Comparison of ENCODE assay signal across 20 cellular contexts in the genomic region with DNA sequence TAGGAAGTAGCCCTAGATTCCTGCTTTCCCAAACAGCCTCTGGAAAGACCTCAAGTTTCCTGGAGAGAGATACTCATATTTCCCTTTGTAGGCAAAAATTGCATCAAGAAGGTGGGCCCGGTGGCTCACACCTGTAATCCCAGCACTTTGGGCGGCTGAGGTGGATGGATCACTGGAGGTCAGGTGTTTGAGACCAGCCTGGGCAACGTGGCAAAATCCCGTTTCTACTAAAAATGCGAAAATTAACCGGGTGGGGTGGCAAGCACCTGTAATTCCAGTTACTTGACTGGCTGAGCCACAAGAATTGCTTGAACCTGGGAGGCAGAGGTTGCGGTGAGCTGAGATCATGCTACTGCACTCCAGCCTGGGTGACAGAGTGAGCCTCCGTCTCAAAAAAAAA. TPM values are rescaled to one million over a fixed set of nuclear protein-coding genes. Genes with fewer than 3 reads are reported as not detected.
DNase-seq lines count a peak whose midpoint lies in the region; ATAC-seq, FAIRE-seq and TF ChIP-seq lines count a peak whose summit lies in the region.
"Not testable (repeated sequence)": the region's sequence is repeated elsewhere in the genome, so short reads cannot be mapped to it uniquely, and the experiment has no call there.
"Had no signal": no experiment of that assay in that cellular context is flagged by ENCODE, and none has a peak within 500 bp of the region (broad histone marks: within the 10 kb centered on the region; RNA-seq: fewer than 3 reads in every experiment).

No MANE protein-coding gene starts in this region.

- not testable (repeated sequence) for H3K27me3 ChIP-seq in CD4-positive, alpha-beta T cell (ENCODE audit: control insufficient read depth, insufficient read depth, low read length); RWPE2 (ENCODE audit: insufficient read depth, poor library complexity, severe bottlenecking)
- H3K27me3 ChIP-seq in HepG2 (ENCODE audit: control insufficient read depth in 1 of 2, insufficient read depth in 2 of 2, low read length in 2 of 2) = peaks cover 0 to 25% of the 10 kb centered on the region in 2 experiments; a peak in 4 of 5 replicates

- FAIRE-seq in HepG2 (lab: Jason Lieb, UNC) = not testable (repeated sequence)

- 95% methylated on average over 8 of the region's 8 CpGs for WGBS in HepG2 (ENCODE audit: low lambda C conversion rate)

- DNase-seq in CD4-positive, alpha-beta T cell; RWPE2 (ENCODE audit: low spot score); activated CD4-positive, alpha-beta memory T cell treated with anti-CD3 and anti-CD28 coated beads, Interleukin-2, amount 10 ng/mL, durations not matched to agents 7 days and 5 days; HepG2 (ENCODE audit: low spot score); stimulated activated effector memory CD8-positive, alpha-beta T cell treated with anti-CD3 and anti-CD28 coated beads, Interleukin-12 subunit alpha, Interleukin-12 subunit beta, amount 100 ng/mL, for 72 hours (ENCODE audit: low spot score in 2 of 2): not testable (repeated sequence)

- not testable (repeated sequence) for TF ChIP-seq CTCF in CD4-positive, alpha-beta T cell (IDR thresholded peaks at IDR 0.05); RWPE2 (IDR thresholded peaks at IDR 0.05; ENCODE audit: poor library complexity, severe bottlenecking); HepG2 (CRISPR knock-in tag; IDR thresholded peaks at IDR 0.05)

- H4K20me1 ChIP-seq in HepG2 (ENCODE audit: insufficient read depth, low read length) = not testable (repeated sequence)

- H3K27ac ChIP-seq in CD4-positive, alpha-beta T cell (ENCODE audit: low read depth, low read length); HepG2 (ENCODE audit: extremely low read length, insufficient read depth, low read length): not testable (repeated sequence)
- peak overlapping the region; percentile 39 for H3K27ac ChIP-seq in RWPE2 (ENCODE audit: poor library complexity, severe bottlenecking)

- in situ Hi-C loops in HepG2 (cut with HindIII; ENCODE audit: extremely low pct_ligation_motif_present, low pct_unique_long_range_greater_than_20kb) = loop anchor here (25.0 kb wide), 2 partner anchors 237 to 662 kb away; a partner anchor contains a TSS

- POLR2A ChIA-PET in CD4-positive, alpha-beta T cell (lab: Charles Lee) = interaction anchor here (4.0 to 8.6 kb wide), 3 partner anchors 9 to 21 kb away, joined by 30 to 119 read pairs (median 89); a partner anchor contains a TSS
- POLR2A ChIA-PET in activated CD4-positive, alpha-beta memory T cell treated with anti-CD3 and anti-CD28 coated beads, Interleukin-2, amount 10 ng/mL, durations not matched to agents 7 days and 5 days (lab: Charles Lee) = interaction anchor here (1.3 to 5.2 kb wide), 10 partner anchors 10 to 259 kb away, joined by 3 to 76 read pairs (median 31); a partner anchor contains a TSS
- POLR2A ChIA-PET in HepG2 (lab: Yijun Ruan, JAX) = interaction anchor here (1.0 to 2.9 kb wide), 4 partner anchors 16 to 253 kb away, joined by 3 to 34 read pairs (median 4); a partner anchor contains a TSS

- H3K9me3 Mint-ChIP-seq in CD4-positive, alpha-beta T cell; activated CD4-positive, alpha-beta memory T cell treated with anti-CD3 and anti-CD28 coated beads, Interleukin-2, amount 10 ng/mL, durations not matched to agents 7 days and 5 days; activated naive CD8-positive, alpha-beta T cell (ENCODE audit: low read depth); stimulated activated effector memory CD8-positive, alpha-beta T cell treated with anti-CD3 and anti-CD28 coated beads, Interleukin-12 subunit alpha, Interleukin-12 subunit beta, amount 100 ng/mL, for 72 hours: not testable (repeated sequence)

- H3K9me3 ChIP-seq in CD4-positive, alpha-beta T cell (ENCODE audit: control insufficient read depth, low read length); RWPE2 (ENCODE audit: severe bottlenecking); HepG2 (ENCODE audit: low read length): not testable (repeated sequence)

- H3K4me3 ChIP-seq in RWPE2 (ENCODE audit: severe bottlenecking); HepG2 (replicated peaks in 1 of 3; ENCODE audit: insufficient read depth in 1 of 3, low read depth in 2 of 3, low read length in 3 of 3): not testable (repeated sequence)

- not testable (repeated sequence) for H3K4me2 ChIP-seq in HepG2 (ENCODE audit: low read depth, low read length)

- peaks cover 11% of the 10 kb centered on the region for H3K4me1 ChIP-seq in RWPE2 (ENCODE audit: insufficient read depth, poor library complexity, severe bottlenecking)
- H3K4me1 ChIP-seq in HepG2 (ENCODE audit: insufficient read depth, low read length) = peaks cover 42% of the 10 kb centered on the region

- BruUV-seq in HepG2 (replicated peaks; lab: Mats Ljungman, UMichigan) = not testable (repeated sequence)

- H3K27me3 Mint-ChIP-seq in CD4-positive, alpha-beta T cell; activated CD4-positive, alpha-beta memory T cell treated with anti-CD3 and anti-CD28 coated beads, Interleukin-2, amount 10 ng/mL, durations not matched to agents 7 days and 5 days; activated naive CD8-positive, alpha-beta T cell: not testable (repeated sequence)

- ATAC-seq in CD4-positive, alpha-beta T cell (ENCODE audit: poor library complexity); RWPE2 (ENCODE audit: low read depth); HepG2; stimulated activated effector memory CD8-positive, alpha-beta T cell treated with anti-CD3 and anti-CD28 coated beads, Interleukin-12 subunit alpha, Interleukin-12 subunit beta, amount 100 ng/mL, for 72 hours: not testable (repeated sequence)

- CTCF ChIA-PET in CD4-positive, alpha-beta T cell (lab: Charles Lee) = interaction anchor here (0.7 to 0.9 kb wide), 2 partner anchors 9 to 17 kb away, joined by 3 to 5 read pairs; no protein-coding TSS in a partner anchor
- CTCF ChIA-PET in activated CD4-positive, alpha-beta memory T cell treated with anti-CD3 and anti-CD28 coated beads, Interleukin-2, amount 10 ng/mL, durations not matched to agents 7 days and 5 days (lab: Charles Lee) = interaction anchor here (0.6 to 4.2 kb wide), 17 partner anchors 10 to 669 kb away, joined by 3 to 38 read pairs (median 5); a partner anchor contains a TSS
- CTCF ChIA-PET in HepG2 (lab: Yijun Ruan, JAX; ENCODE audit: low intra/inter-chr PET ratio, low total read pairs) = not testable (repeated sequence)

- not testable (repeated sequence) for TF ChIP-seq POLR2A in HepG2 (IDR thresholded peaks at IDR 0.05; ENCODE audit: insufficient read depth in 1 of 2, low read depth in 2 of 2, low read length in 2 of 2)

- peaks cover 57% of the 10 kb centered on the region for H3K36me3 Mint-ChIP-seq in CD4-positive, alpha-beta T cell (ENCODE audit: low read depth)
- peaks cover 54% of the 10 kb centered on the region for H3K36me3 Mint-ChIP-seq in activated CD4-positive, alpha-beta memory T cell treated with anti-CD3 and anti-CD28 coated beads, Interleukin-2, amount 10 ng/mL, durations not matched to agents 7 days and 5 days (ENCODE audit: low read depth)
- H3K36me3 Mint-ChIP-seq in activated naive CD8-positive, alpha-beta T cell = not testable (repeated sequence)
- H3K36me3 Mint-ChIP-seq in stimulated activated effector memory CD8-positive, alpha-beta T cell treated with anti-CD3 and anti-CD28 coated beads, Interleukin-12 subunit alpha, Interleukin-12 subunit beta, amount 100 ng/mL, for 72 hours = peaks cover 67% of the 10 kb centered on the region

- peak overlapping the region; percentile 77 for H3K4me3 Mint-ChIP-seq in CD4-positive, alpha-beta T cell
- H3K4me3 Mint-ChIP-seq in activated CD4-positive, alpha-beta memory T cell treated with anti-CD3 and anti-CD28 coated beads, Interleukin-2, amount 10 ng/mL, durations not matched to agents 7 days and 5 days; stimulated activated effector memory CD8-positive, alpha-beta T cell treated with anti-CD3 and anti-CD28 coated beads, Interleukin-12 subunit alpha, Interleukin-12 subunit beta, amount 100 ng/mL, for 72 hours: not testable (repeated sequence)
- peak overlapping the region; percentile 4 for H3K4me3 Mint-ChIP-seq in activated naive CD8-positive, alpha-beta T cell

- H3K36me3 ChIP-seq in RWPE2 (ENCODE audit: low read depth) = peaks cover 23% of the 10 kb centered on the region
- not testable (repeated sequence) for H3K36me3 ChIP-seq in HepG2 (replicated peaks in 1 of 2; ENCODE audit: control insufficient read depth in 1 of 2, insufficient read depth in 2 of 2, low read length in 2 of 2)

- TF ChIP-seq RAD21 in HepG2 (CRISPR knock-in tag; IDR thresholded peaks at IDR 0.05) = not testable (repeated sequence)

- not testable (repeated sequence) for H3K79me2 ChIP-seq in HepG2 (ENCODE audit: insufficient read depth, low read length)

- TF ChIP-seq EP300 in HepG2 (IDR thresholded peaks at IDR 0.05; ENCODE audit: low read depth in 2 of 2, low read length in 2 of 2); HepG2 (CRISPR knock-in tag; IDR thresholded peaks at IDR 0.05; ENCODE audit: borderline replicate concordance): not testable (repeated sequence)

- intact Hi-C loops in CD4-positive, alpha-beta T cell (cut with DNase I, micrococcal nuclease) = loop anchor here (2.0 to 10.0 kb wide), 5 partner anchors 19 to 675 kb away; a partner anchor contains a TSS
- intact Hi-C loops in HepG2 (cut with micrococcal nuclease; ENCODE audit: unreplicated experiment) = loop anchor here (5.0 kb wide), 1 partner anchor 242 kb away; a partner anchor contains a TSS

- H3K27ac Mint-ChIP-seq in CD4-positive, alpha-beta T cell = peak overlapping the region; percentile 90
- peak overlapping the region; percentile 47 for H3K27ac Mint-ChIP-seq in activated CD4-positive, alpha-beta memory T cell treated with anti-CD3 and anti-CD28 coated beads, Interleukin-2, amount 10 ng/mL, durations not matched to agents 7 days and 5 days
- H3K27ac Mint-ChIP-seq in activated naive CD8-positive, alpha-beta T cell = peak overlapping the region; percentile 68
- H3K27ac Mint-ChIP-seq in stimulated activated effector memory CD8-positive, alpha-beta T cell treated with anti-CD3 and anti-CD28 coated beads, Interleukin-12 subunit alpha, Interleukin-12 subunit beta, amount 100 ng/mL, for 72 hours = peak overlapping the region; percentile 0

- peaks cover 64% of the 10 kb centered on the region for H3K4me1 Mint-ChIP-seq in CD4-positive, alpha-beta T cell (ENCODE audit: low read depth)
- peaks cover 67% of the 10 kb centered on the region for H3K4me1 Mint-ChIP-seq in activated CD4-positive, alpha-beta memory T cell treated with anti-CD3 and anti-CD28 coated beads, Interleukin-2, amount 10 ng/mL, durations not matched to agents 7 days and 5 days
- H3K4me1 Mint-ChIP-seq in activated naive CD8-positive, alpha-beta T cell (ENCODE audit: low read depth) = peaks cover 52% of the 10 kb centered on the region
- peaks cover 58% of the 10 kb centered on the region for H3K4me1 Mint-ChIP-seq in stimulated activated effector memory CD8-positive, alpha-beta T cell treated with anti-CD3 and anti-CD28 coated beads, Interleukin-12 subunit alpha, Interleukin-12 subunit beta, amount 100 ng/mL, for 72 hours

- not testable (repeated sequence) for H2AFZ ChIP-seq in HepG2 (ENCODE audit: low read length)

- H3K9ac ChIP-seq in HepG2 (ENCODE audit: insufficient read depth, low read depth, low read length) = not testable (repeated sequence)

RNA-seq across cellular contexts. Expression of a gene that starts 2.4 kb away (rescaled TPM):
- total RNA-seq in CD4-positive, alpha-beta T cell = 1 to 10 TPM; 8.1 to 8.5 TPM
- total RNA-seq in activated CD4-positive, alpha-beta memory T cell treated with anti-CD3 and anti-CD28 coated beads, Interleukin-2, amount 10 ng/mL, durations not matched to agents 7 days and 5 days = 100 to 1,000 TPM in 1 of 2 experiments, 10 to 100 TPM in 1; 96.1 to 102 TPM
- 4.4 and 4.8 TPM in 2 replicates for total RNA-seq in HepG2 (2016; rRNA removed; fragmentation: Illumina TruSeq; extraction: Trizol)
- total RNA-seq in HepG2 (2016; cell fraction: cytosol; rRNA removed; fragmentation: Illumina TruSeq; extraction: Trizol; ENCODE audit: low read depth) = 3.8 and 4.5 TPM in 2 replicates
- 3.7 and 4.7 TPM in 2 replicates for total RNA-seq in HepG2 (2016; cell fraction: insoluble cytoplasmic fraction; rRNA removed; fragmentation: Illumina TruSeq; extraction: Trizol)
- 3.8 and 5.0 TPM in 2 replicates for total RNA-seq in HepG2 (2016; cell fraction: membrane; rRNA removed; fragmentation: Illumina TruSeq; extraction: Trizol)
- total RNA-seq in HepG2 (2016; cell fraction: nucleus; rRNA removed; fragmentation: Illumina TruSeq; extraction: Trizol) = 1.8 and 2.4 TPM in 2 replicates
- polyA plus RNA-seq in HepG2 (2011; rRNA removed) = 6.0 and 9.2 TPM in 2 replicates
- 3.7 and 11.2 TPM in 2 replicates for polyA plus RNA-seq in HepG2 (2011; cell fraction: cytosol; rRNA removed)
- polyA plus RNA-seq in HepG2 (2011; cell fraction: nucleus; rRNA removed) = 7.2 and 9.7 TPM in 2 replicates
- 3.6 and 4.1 TPM in 2 replicates for polyA plus RNA-seq in HepG2 (2012)
- polyA plus RNA-seq in HepG2 (2016; cell fraction: cytosol; fragmentation: Illumina TruSeq; extraction: Trizol; ENCODE audit: low read depth) = 3.8 and 5.0 TPM in 2 replicates
- 4.4 and 4.5 TPM in 2 replicates for polyA plus RNA-seq in HepG2 (2016; cell fraction: insoluble cytoplasmic fraction; fragmentation: Illumina TruSeq; extraction: Trizol; ENCODE audit: low read depth)
- 2.7 and 3.2 TPM in 2 replicates for polyA plus RNA-seq in HepG2 (2016; cell fraction: membrane; fragmentation: Illumina TruSeq; extraction: Trizol; ENCODE audit: low read depth)
- polyA plus RNA-seq in HepG2 (2016; cell fraction: nucleus; fragmentation: Illumina TruSeq; extraction: Trizol; ENCODE audit: insufficient read depth, low read depth) = 0.87 and 3.1 TPM in 2 replicates
- 7.8 TPM in 1 of 2 replicates, not detected in the other for polyA minus RNA-seq in HepG2 (2011; rRNA and poly(A)+ RNA removed; ENCODE audit: low replicate concordance)
- polyA minus RNA-seq in HepG2 (2011; cell fraction: cytosol; rRNA and poly(A)+ RNA removed) = 2.7 and 4.6 TPM in 2 replicates
- polyA minus RNA-seq in HepG2 (2011; cell fraction: nucleus; rRNA and poly(A)+ RNA removed) = 0.64 TPM in 1 of 2 replicates, not detected in the other

RNA-seq across cellular contexts. Expression of a gene that starts 13.8 kb away (rescaled TPM):
- total RNA-seq in CD4-positive, alpha-beta T cell = under 1 TPM in 1 of 2 experiments, not detected in 1; 0.17 TPM
- total RNA-seq in activated CD4-positive, alpha-beta memory T cell treated with anti-CD3 and anti-CD28 coated beads, Interleukin-2, amount 10 ng/mL, durations not matched to agents 7 days and 5 days = under 1 TPM; 0.03 to 0.05 TPM
- total RNA-seq in HepG2 (2016; rRNA removed; fragmentation: Illumina TruSeq; extraction: Trizol) = not detected in 2 replicates
- not detected in 2 replicates for total RNA-seq in HepG2 (2016; cell fraction: cytosol; rRNA removed; fragmentation: Illumina TruSeq; extraction: Trizol; ENCODE audit: low read depth)
- total RNA-seq in HepG2 (2016; cell fraction: insoluble cytoplasmic fraction; rRNA removed; fragmentation: Illumina TruSeq; extraction: Trizol) = not detected in 2 replicates
- not detected in 2 replicates for total RNA-seq in HepG2 (2016; cell fraction: membrane; rRNA removed; fragmentation: Illumina TruSeq; extraction: Trizol)
- not detected in 2 replicates for total RNA-seq in HepG2 (2016; cell fraction: nucleus; rRNA removed; fragmentation: Illumina TruSeq; extraction: Trizol)
- polyA plus RNA-seq in HepG2 (2011; rRNA removed) = not detected in 2 replicates
- polyA plus RNA-seq in HepG2 (2011; cell fraction: cytosol; rRNA removed) = not detected in 2 replicates
- 0.05 TPM in 1 of 2 replicates, not detected in the other for polyA plus RNA-seq in HepG2 (2011; cell fraction: nucleus; rRNA removed)
- not detected in 2 replicates for polyA plus RNA-seq in HepG2 (2012)
- polyA plus RNA-seq in HepG2 (2016; cell fraction: cytosol; fragmentation: Illumina TruSeq; extraction: Trizol; ENCODE audit: low read depth) = not detected in 2 replicates
- not detected in 2 replicates for polyA plus RNA-seq in HepG2 (2016; cell fraction: insoluble cytoplasmic fraction; fragmentation: Illumina TruSeq; extraction: Trizol; ENCODE audit: low read depth)
- not detected in 2 replicates for polyA plus RNA-seq in HepG2 (2016; cell fraction: membrane; fragmentation: Illumina TruSeq; extraction: Trizol; ENCODE audit: low read depth)
- not detected in 2 replicates for polyA plus RNA-seq in HepG2 (2016; cell fraction: nucleus; fragmentation: Illumina TruSeq; extraction: Trizol; ENCODE audit: insufficient read depth, low read depth)
- 0.02 TPM in 1 of 2 replicates, not detected in the other for polyA minus RNA-seq in HepG2 (2011; rRNA and poly(A)+ RNA removed; ENCODE audit: low replicate concordance)
- not detected in 2 replicates for polyA minus RNA-seq in HepG2 (2011; cell fraction: cytosol; rRNA and poly(A)+ RNA removed)
- not detected in 2 replicates for polyA minus RNA-seq in HepG2 (2011; cell fraction: nucleus; rRNA and poly(A)+ RNA removed)
- total RNA-seq: bronchial epithelial cell, GM23248, PC-3 had no signal
- polyA plus RNA-seq: GM23248 had no signal

RNA-seq across cellular contexts. Expression of a gene that starts 16.8 kb away (rescaled TPM):
- not detected for total RNA-seq in CD4-positive, alpha-beta T cell
- total RNA-seq in activated CD4-positive, alpha-beta memory T cell treated with anti-CD3 and anti-CD28 coated beads, Interleukin-2, amount 10 ng/mL, durations not matched to agents 7 days and 5 days = not detected
- total RNA-seq in HepG2 (2016; rRNA removed; fragmentation: Illumina TruSeq; extraction: Trizol) = not detected in 2 replicates
- not detected in 2 replicates for total RNA-seq in HepG2 (2016; cell fraction: cytosol; rRNA removed; fragmentation: Illumina TruSeq; extraction: Trizol; ENCODE audit: low read depth)
- not detected in 2 replicates for total RNA-seq in HepG2 (2016; cell fraction: insoluble cytoplasmic fraction; rRNA removed; fragmentation: Illumina TruSeq; extraction: Trizol)
- total RNA-seq in HepG2 (2016; cell fraction: membrane; rRNA removed; fragmentation: Illumina TruSeq; extraction: Trizol) = not detected in 2 replicates
- total RNA-seq in HepG2 (2016; cell fraction: nucleus; rRNA removed; fragmentation: Illumina TruSeq; extraction: Trizol) = not detected in 2 replicates
- not detected in 2 replicates for polyA plus RNA-seq in HepG2 (2011; rRNA removed)
- polyA plus RNA-seq in HepG2 (2011; cell fraction: cytosol; rRNA removed) = not detected in 2 replicates
- not detected in 2 replicates for polyA plus RNA-seq in HepG2 (2011; cell fraction: nucleus; rRNA removed)
- polyA plus RNA-seq in HepG2 (2012) = not detected in 2 replicates
- not detected in 2 replicates for polyA plus RNA-seq in HepG2 (2016; cell fraction: cytosol; fragmentation: Illumina TruSeq; extraction: Trizol; ENCODE audit: low read depth)
- polyA plus RNA-seq in HepG2 (2016; cell fraction: insoluble cytoplasmic fraction; fragmentation: Illumina TruSeq; extraction: Trizol; ENCODE audit: low read depth) = not detected in 2 replicates
- polyA plus RNA-seq in HepG2 (2016; cell fraction: membrane; fragmentation: Illumina TruSeq; extraction: Trizol; ENCODE audit: low read depth) = not detected in 2 replicates
- polyA plus RNA-seq in HepG2 (2016; cell fraction: nucleus; fragmentation: Illumina TruSeq; extraction: Trizol; ENCODE audit: insufficient read depth, low read depth) = not detected in 2 replicates
- not detected in 2 replicates for polyA minus RNA-seq in HepG2 (2011; rRNA and poly(A)+ RNA removed; ENCODE audit: low replicate concordance)
- polyA minus RNA-seq in HepG2 (2011; cell fraction: cytosol; rRNA and poly(A)+ RNA removed) = not detected in 2 replicates
- polyA minus RNA-seq in HepG2 (2011; cell fraction: nucleus; rRNA and poly(A)+ RNA removed) = not detected in 2 replicates
- total RNA-seq: bronchial epithelial cell, colonic mucosa, esophagus mucosa, GM23248, HFFc6, HT1080, kidney, liver, mesothelial cell of epicardium, pancreas, PC-3, transverse colon had no signal
- polyA plus RNA-seq: A549, GM23248, liver, pancreas, small intestine had no signal

RNA-seq across cellular contexts. Expression of a gene that starts 20.2 kb away (rescaled TPM):
- total RNA-seq in CD4-positive, alpha-beta T cell = 100 to 1,000 TPM; 699 to 733 TPM
- 100 to 1,000 TPM; 386 to 397 TPM for total RNA-seq in activated CD4-positive, alpha-beta memory T cell treated with anti-CD3 and anti-CD28 coated beads, Interleukin-2, amount 10 ng/mL, durations not matched to agents 7 days and 5 days
- total RNA-seq in HepG2 (2016; rRNA removed; fragmentation: Illumina TruSeq; extraction: Trizol) = 64.8 and 68.1 TPM in 2 replicates
- total RNA-seq in HepG2 (2016; cell fraction: cytosol; rRNA removed; fragmentation: Illumina TruSeq; extraction: Trizol; ENCODE audit: low read depth) = 132 and 135 TPM in 2 replicates
- 65.7 and 69.2 TPM in 2 replicates for total RNA-seq in HepG2 (2016; cell fraction: insoluble cytoplasmic fraction; rRNA removed; fragmentation: Illumina TruSeq; extraction: Trizol)
- 107 and 110 TPM in 2 replicates for total RNA-seq in HepG2 (2016; cell fraction: membrane; rRNA removed; fragmentation: Illumina TruSeq; extraction: Trizol)
- 164 and 176 TPM in 2 replicates for total RNA-seq in HepG2 (2016; cell fraction: nucleus; rRNA removed; fragmentation: Illumina TruSeq; extraction: Trizol)
- polyA plus RNA-seq in HepG2 (2011; rRNA removed) = 168 and 176 TPM in 2 replicates
- 81.1 and 83.9 TPM in 2 replicates for polyA plus RNA-seq in HepG2 (2011; cell fraction: cytosol; rRNA removed)
- polyA plus RNA-seq in HepG2 (2011; cell fraction: nucleus; rRNA removed) = 401 and 461 TPM in 2 replicates
- 485 and 576 TPM in 2 replicates for polyA plus RNA-seq in HepG2 (2012)
- 70.9 and 79.9 TPM in 2 replicates for polyA plus RNA-seq in HepG2 (2016; cell fraction: cytosol; fragmentation: Illumina TruSeq; extraction: Trizol; ENCODE audit: low read depth)
- 475 and 565 TPM in 2 replicates for polyA plus RNA-seq in HepG2 (2016; cell fraction: insoluble cytoplasmic fraction; fragmentation: Illumina TruSeq; extraction: Trizol; ENCODE audit: low read depth)
- polyA plus RNA-seq in HepG2 (2016; cell fraction: membrane; fragmentation: Illumina TruSeq; extraction: Trizol; ENCODE audit: low read depth) = 78.4 and 96.5 TPM in 2 replicates
- polyA plus RNA-seq in HepG2 (2016; cell fraction: nucleus; fragmentation: Illumina TruSeq; extraction: Trizol; ENCODE audit: insufficient read depth, low read depth) = 1,051 and 1,103 TPM in 2 replicates
- 149 and 213 TPM in 2 replicates for polyA minus RNA-seq in HepG2 (2011; rRNA and poly(A)+ RNA removed; ENCODE audit: low replicate concordance)
- 117 and 135 TPM in 2 replicates for polyA minus RNA-seq in HepG2 (2011; cell fraction: cytosol; rRNA and poly(A)+ RNA removed)
- 379 and 413 TPM in 2 replicates for polyA minus RNA-seq in HepG2 (2011; cell fraction: nucleus; rRNA and poly(A)+ RNA removed)

RNA-seq across cellular contexts. Expression of a gene that starts 50.2 kb away (rescaled TPM):
- total RNA-seq in CD4-positive, alpha-beta T cell = under 1 TPM; 0.33 to 0.56 TPM
- under 1 TPM; 0.58 to 0.85 TPM for total RNA-seq in activated CD4-positive, alpha-beta memory T cell treated with anti-CD3 and anti-CD28 coated beads, Interleukin-2, amount 10 ng/mL, durations not matched to agents 7 days and 5 days
- total RNA-seq in HepG2 (2016; rRNA removed; fragmentation: Illumina TruSeq; extraction: Trizol) = 1.1 and 1.5 TPM in 2 replicates
- total RNA-seq in HepG2 (2016; cell fraction: cytosol; rRNA removed; fragmentation: Illumina TruSeq; extraction: Trizol; ENCODE audit: low read depth) = 2.5 and 3.6 TPM in 2 replicates
- 0.79 and 2.2 TPM in 2 replicates for total RNA-seq in HepG2 (2016; cell fraction: insoluble cytoplasmic fraction; rRNA removed; fragmentation: Illumina TruSeq; extraction: Trizol)
- total RNA-seq in HepG2 (2016; cell fraction: membrane; rRNA removed; fragmentation: Illumina TruSeq; extraction: Trizol) = 3.2 and 4.8 TPM in 2 replicates
- total RNA-seq in HepG2 (2016; cell fraction: nucleus; rRNA removed; fragmentation: Illumina TruSeq; extraction: Trizol) = 1.1 and 1.8 TPM in 2 replicates
- 2.1 and 2.7 TPM in 2 replicates for polyA plus RNA-seq in HepG2 (2011; rRNA removed)
- 0.95 and 2.1 TPM in 2 replicates for polyA plus RNA-seq in HepG2 (2011; cell fraction: cytosol; rRNA removed)
- polyA plus RNA-seq in HepG2 (2011; cell fraction: nucleus; rRNA removed) = 1.9 and 2.8 TPM in 2 replicates
- 0.71 and 1.5 TPM in 2 replicates for polyA plus RNA-seq in HepG2 (2012)
- polyA plus RNA-seq in HepG2 (2016; cell fraction: cytosol; fragmentation: Illumina TruSeq; extraction: Trizol; ENCODE audit: low read depth) = 2.1 and 2.2 TPM in 2 replicates
- 2.1 and 2.5 TPM in 2 replicates for polyA plus RNA-seq in HepG2 (2016; cell fraction: insoluble cytoplasmic fraction; fragmentation: Illumina TruSeq; extraction: Trizol; ENCODE audit: low read depth)
- polyA plus RNA-seq in HepG2 (2016; cell fraction: membrane; fragmentation: Illumina TruSeq; extraction: Trizol; ENCODE audit: low read depth) = 0.93 and 4.0 TPM in 2 replicates
- 1.3 and 3.1 TPM in 2 replicates for polyA plus RNA-seq in HepG2 (2016; cell fraction: nucleus; fragmentation: Illumina TruSeq; extraction: Trizol; ENCODE audit: insufficient read depth, low read depth)
- polyA minus RNA-seq in HepG2 (2011; rRNA and poly(A)+ RNA removed; ENCODE audit: low replicate concordance) = 0.76 and 9.9 TPM in 2 replicates
- 0.20 and 0.44 TPM in 2 replicates for polyA minus RNA-seq in HepG2 (2011; cell fraction: cytosol; rRNA and poly(A)+ RNA removed)
- polyA minus RNA-seq in HepG2 (2011; cell fraction: nucleus; rRNA and poly(A)+ RNA removed) = 1.3 TPM in 1 of 2 replicates, not detected in the other
- total RNA-seq: GM23248 had no signal

Comparison
In these comparisons a context has a peak if more than half of its experiments do, and no peak if none do; other contexts are left out.
1. H3K27ac Mint-ChIP-seq: peak in every context shown above with its lines; median percentile 90 in CD4-positive, alpha-beta T cell; 68 in activated naive CD8-positive, alpha-beta T cell; 47 in activated CD4-positive, alpha-beta memory T cell treated with anti-CD3 and anti-CD28 coated beads, Interleukin-2, amount 10 ng/mL, durations not matched to agents 7 days and 5 days; 0 in stimulated activated effector memory CD8-positive, alpha-beta T cell treated with anti-CD3 and anti-CD28 coated beads, Interleukin-12 subunit alpha, Interleukin-12 subunit beta, amount 100 ng/mL, for 72 hours.
2. RNA of a gene that starts 2.4 kb away (total RNA-seq): 96.1 to 102 TPM in activated CD4-positive, alpha-beta memory T cell treated with anti-CD3 and anti-CD28 coated beads, Interleukin-2, amount 10 ng/mL, durations not matched to agents 7 days and 5 days; 8.1 to 8.5 TPM in CD4-positive, alpha-beta T cell and 1.8 to 5.0 TPM in HepG2; every median in the first group is over 10 times any median in the second.